11 cellular contexts compared by ENCODE assay signal in the genomic region with DNA sequence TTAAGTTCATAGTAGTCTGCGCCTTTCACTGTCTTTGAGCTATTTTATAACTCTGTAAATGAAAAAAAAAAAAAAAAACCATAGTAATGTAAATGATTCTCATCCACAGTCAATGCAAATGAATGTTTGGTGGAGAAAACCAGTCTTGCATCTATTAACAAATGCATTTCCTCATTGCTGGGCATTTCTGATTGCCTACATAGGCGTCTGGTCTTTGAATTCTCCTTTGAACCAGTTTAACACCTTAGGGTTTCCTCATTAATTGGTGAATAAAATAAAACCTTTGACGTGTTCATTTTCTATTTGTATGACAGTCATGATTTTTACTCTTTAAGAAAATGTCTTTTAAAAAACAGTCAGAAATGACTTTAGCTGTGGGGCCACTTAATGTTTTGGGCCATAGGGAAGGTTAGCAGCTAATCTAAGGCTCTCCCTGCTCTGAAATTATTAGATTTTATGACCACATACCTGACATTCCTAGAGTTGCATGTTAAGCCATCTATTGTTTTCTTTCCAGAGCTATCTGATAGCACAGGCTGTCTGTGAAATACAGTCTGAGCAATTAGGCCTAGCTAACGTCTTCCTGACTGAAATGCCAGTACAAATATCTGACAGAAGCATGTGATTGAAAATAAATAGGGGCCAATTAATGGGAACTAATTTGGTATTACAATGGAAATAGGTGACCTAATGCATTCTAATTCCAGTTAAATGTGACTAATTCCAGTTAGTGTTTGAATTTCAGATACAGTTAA.
A peak's percentile ranks its signal among the peaks of the same experiment; 100 is the strongest.
DNase-seq lines count a peak whose midpoint lies in the region; ATAC-seq, FAIRE-seq and TF ChIP-seq lines count a peak whose summit lies in the region.
"Had no signal": no experiment of that assay in that cellular context is flagged by ENCODE, and none has a peak within 500 bp of the region (broad histone marks: within the 10 kb centered on the region; RNA-seq: fewer than 3 reads in every experiment).

No MANE protein-coding gene starts in this region.

- intact Hi-C loops in mammary epithelial cell (cut with micrococcal nuclease) (no loop called here), left colon (cut with DNase I, micrococcal nuclease) (no loop called here)

- no TSS peak for BruUV-seq in mammary epithelial cell (replicated peaks; lab: Mats Ljungman, UMichigan)

- TF ChIP-seq RAD21 in A549 (conservative IDR thresholded peaks at IDR 0.05 in 1 of 2, IDR thresholded peaks at IDR 0.05 in 1 of 2) = no peak; a peak in 1 of 5 replicates

- no peaks in the 10 kb centered on the region for H3K27me3 ChIP-seq in mammary epithelial cell (ENCODE audit: insufficient read depth, low read length)

- H3K4me2 ChIP-seq in A549 (peak overlapping the region; percentile 63), mammary epithelial cell (ENCODE audit: insufficient read depth, low read depth, low read length) (peak overlapping the region; percentile 33)

- no peaks in the 10 kb centered on the region for H3K79me2 ChIP-seq in mammary epithelial cell (ENCODE audit: insufficient read depth, low read length)

- peaks cover 26% of the 10 kb centered on the region for H3K4me1 ChIP-seq in A549
- H3K4me1 ChIP-seq in mammary epithelial cell (ENCODE audit: insufficient read depth, low read length) = peaks cover 24% of the 10 kb centered on the region

- H3K4me3 ChIP-seq in A549 = no peak overlapping the region
- no peak overlapping the region for H3K4me3 ChIP-seq in mammary epithelial cell (replicated peaks in 1 of 3; ENCODE audit: insufficient read depth in 1 of 3, low read depth in 2 of 3, low read length in 3 of 3)
- H3K4me3 ChIP-seq in coronary artery = no peak overlapping the region

- peak; percentile 23 for FAIRE-seq in A549 (lab: Jason Lieb, UNC)

- no peaks in the 10 kb centered on the region for H4K20me1 ChIP-seq in mammary epithelial cell (ENCODE audit: insufficient read depth, low read length)

- in situ Hi-C loops in mammary epithelial cell (cut with MboI; ENCODE audit: low sequenced_read_pairs in 2 of 2) = no loop called here

- dilution Hi-C loops in mammary epithelial cell (cut with HindIII; ENCODE audit: low sequenced_read_pairs) = no loop called here

- peak in 1 of 2 experiments; percentile 65; a peak in 3 of 6 replicates for ATAC-seq in A549
- ATAC-seq in left colon = peak; percentile 27
- no peak for ATAC-seq in HG02642 (IDR thresholded peaks at IDR 0.05; ENCODE audit: poor library complexity, unreplicated experiment)
- ATAC-seq: stimulated activated naive CD8-positive, alpha-beta T cell treated with anti-CD3 and anti-CD28 coated beads, Interleukin-15, Interleukin-2, amounts not matched to agents 100 U/mL and 50 U/mL, for 24 hours had no signal

- no peak for TF ChIP-seq POLR2A in A549 (IDR thresholded peaks at IDR 0.05; ENCODE audit: low read length)

- POLR2A ChIA-PET in A549 (lab: Yijun Ruan, JAX) = no interaction called here

- H2AFZ ChIP-seq in mammary epithelial cell (ENCODE audit: low read depth, low read length) = peak overlapping the region; percentile 10

- TF ChIP-seq CTCF in A549 (IDR thresholded peaks at IDR 0.05) = no peak
- TF ChIP-seq CTCF in mammary epithelial cell (conservative IDR thresholded peaks at IDR 0.05 in 1 of 2, IDR thresholded peaks at IDR 0.05 in 1 of 2; ENCODE audit: extremely low read depth in 1 of 2, insufficient read depth in 1 of 2, low read depth in 1 of 2, low read length in 2 of 2) = no peak
- TF ChIP-seq CTCF in coronary artery (IDR thresholded peaks at IDR 0.05) = no peak

- CTCF ChIA-PET in A549 (lab: Yijun Ruan, JAX) = interaction anchor here (0.7 kb wide), 2 partner anchors 9 to 701 kb away, joined by 3 read pairs; no protein-coding TSS in a partner anchor
- CTCF ChIA-PET in mammary epithelial cell (lab: Charles Lee; ENCODE audit: low non-redundant PET) = no interaction called here

- WGBS in A549 (ENCODE audit: missing lambda C conversion rate) = 55% methylated on average over 4 of the region's 4 CpGs
- WGBS in mammary epithelial cell (ENCODE audit: low coverage, missing lambda C conversion rate) = 47% methylated on average over 4 of the region's 4 CpGs

- no peak overlapping the region for H3K9ac ChIP-seq in mammary epithelial cell (ENCODE audit: insufficient read depth, low read length)

- TF ChIP-seq EP300 in A549 (IDR thresholded peaks at IDR 0.05) = no peak

- no peaks in the 10 kb centered on the region for H3K36me3 ChIP-seq in mammary epithelial cell (ENCODE audit: insufficient read depth, low read length)

- peak in 1 of 2 experiments; percentile 40 for DNase-seq in A549 (ENCODE audit: low read depth in 1 of 2, low spot score in 1 of 2)
- peak; percentile 43 for DNase-seq in HuH-7 (ENCODE audit: low spot score)
- DNase-seq in mammary epithelial cell = peak; percentile 48
- no peak for DNase-seq in left colon
- DNase-seq in activated CD8-positive, alpha-beta memory T cell treated with anti-CD3 and anti-CD28 coated beads for 24 hours = no peak
- no peak for DNase-seq in coronary artery (ENCODE audit: low spot score)
- no peak for DNase-seq in AML-193 (lab: John Stamatoyannopoulos, UW)
- DNase-seq: activated CD4-positive, alpha-beta T cell treated with anti-CD3 and anti-CD28 coated beads, Interleukin-2, amount 50 U/mL, for 1 hour; NCI-H2107; stimulated activated naive CD8-positive, alpha-beta T cell treated with anti-CD3 and anti-CD28 coated beads, Interleukin-15, Interleukin-2, amounts not matched to agents 100 U/mL and 50 U/mL, for 24 hours had no signal

- peak overlapping the region in 1 of 2 experiments; percentile 56; a peak in 4 of 6 replicates for H3K27ac ChIP-seq in A549
- peak overlapping the region; percentile 26 for H3K27ac ChIP-seq in mammary epithelial cell (ENCODE audit: insufficient read depth, low read depth, low read length)
- H3K27ac ChIP-seq in coronary artery = peak overlapping the region in 1 of 2 donors; percentile 3

- H3K9me3 ChIP-seq in A549 (peaks cover 9% of the 10 kb centered on the region), mammary epithelial cell (replicated peaks; ENCODE audit: insufficient read depth, low read length) (no peaks in the 10 kb centered on the region)

TF ChIP-seq in A549, 52 proteins besides CTCF, POLR2A, EP300 and RAD21:
- TF ChIP-seq MAFK (IDR thresholded peaks at IDR 0.05; ENCODE audit: partially characterized antibody) = no peak
- peak in 1 of 2 experiments; percentile 40; a peak in 1 of 4 replicates for TF ChIP-seq CEBPB (IDR thresholded peaks at IDR 0.05)
- TF ChIP-seq GATA3 (IDR thresholded peaks at IDR 0.05; ENCODE audit: borderline replicate concordance) = peak; percentile 30; the same call in 1 of the 2 replicates
- TF ChIP-seq, protein P1, sequence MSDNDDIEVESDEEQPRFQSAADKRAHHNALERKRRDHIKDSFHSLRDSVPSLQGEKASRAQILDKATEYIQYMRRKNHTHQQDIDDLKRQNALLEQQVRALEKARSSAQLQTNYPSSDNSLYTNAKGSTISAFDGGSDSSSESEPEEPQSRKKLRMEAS (IDR thresholded peaks at IDR 0.05) = peak; percentile 25; the same call in 1 of the 2 replicates

Comparison
In these comparisons a context has a peak if more than half of its experiments do, and no peak if none do; other contexts are left out.
1. DNase-seq: peak in HuH-7 (single experiment) and mammary epithelial cell (single experiment); none in left colon (0 of 2), activated CD8-positive, alpha-beta memory T cell treated with anti-CD3 and anti-CD28 coated beads for 24 hours (single experiment), coronary artery (single experiment) and AML-193 (0 of 2).